Comparison of ENCODE assay signal across 18 cellular contexts in genomic region chr14:24065408-24065807, GRCh38. TPM values are rescaled to one million over a fixed set of nuclear protein-coding genes. Genes with fewer than 3 reads are reported as not detected.
A peak's percentile ranks its signal among the peaks of the same experiment; 100 is the strongest.
DNase-seq lines count a peak whose midpoint lies in the region; ATAC-seq, FAIRE-seq and TF ChIP-seq lines count a peak whose summit lies in the region.
"Had no signal": no experiment of that assay in that cellular context is flagged by ENCODE, and none has a peak within 500 bp of the region (broad histone marks: within the 10 kb centered on the region; RNA-seq: fewer than 3 reads in every experiment).

No MANE protein-coding gene starts in this region.

- H3K79me2 ChIP-seq in PC-9 (ENCODE audit: low read depth) = no peaks in the 10 kb centered on the region

- no peak overlapping the region for H3K4ac ChIP-seq in neuronal stem cell (ENCODE audit: low read length)

- no peak overlapping the region for H2AK5ac ChIP-seq in neuronal stem cell (ENCODE audit: low read depth, low read length)

- peak overlapping the region; percentile 10 for H2BK15ac ChIP-seq in neuronal stem cell (ENCODE audit: low read length)

- H3K27ac ChIP-seq in HEK293 (ENCODE audit: extremely low read depth, low read depth, low read length) = no peak overlapping the region
- H3K27ac ChIP-seq in kidney (ENCODE audit: low read depth in 2 of 2, low read length in 2 of 2) = no peak overlapping the region
- no peak overlapping the region for H3K27ac ChIP-seq in neuronal stem cell (replicated peaks; ENCODE audit: low read length)
- H3K27ac ChIP-seq in upper lobe of right lung = no peak overlapping the region
- H3K27ac ChIP-seq in PC-9 = no peak overlapping the region
- H3K27ac ChIP-seq: C4-2B had no signal

- intact Hi-C loops in kidney (cut with DNase I) = no loop called here
- intact Hi-C loops in upper lobe of right lung (cut with DNase I) = no loop called here
- intact Hi-C loops in PC-9 (cut with micrococcal nuclease; ENCODE audit: unreplicated experiment) = no loop called here

- H4K8ac ChIP-seq in neuronal stem cell (ENCODE audit: low read depth, low read length) = no peak overlapping the region

- no peak overlapping the region for H2BK120ac ChIP-seq in neuronal stem cell (ENCODE audit: low read depth, low read length)

- H3K9me2 ChIP-seq in PC-9 (ENCODE audit: insufficient read depth) = no peaks in the 10 kb centered on the region

- no peaks in the 10 kb centered on the region for H3K9me3 ChIP-seq in HEK293 (ENCODE audit: control insufficient read depth, insufficient read depth, low read depth, low read length)
- H3K9me3 ChIP-seq in kidney (ENCODE audit: control insufficient read depth in 1 of 2, low read length in 2 of 2) = no peaks in the 10 kb centered on the region
- no peaks in the 10 kb centered on the region for H3K9me3 ChIP-seq in neuronal stem cell (replicated peaks in 1 of 2; ENCODE audit: control insufficient read depth in 2 of 2, insufficient read depth in 1 of 2, low read depth in 1 of 2, low read length in 2 of 2)
- no peaks in the 10 kb centered on the region for H3K9me3 ChIP-seq in upper lobe of right lung
- no peaks in the 10 kb centered on the region for H3K9me3 ChIP-seq in PC-9 (ENCODE audit: insufficient read depth, low read depth)
- no peaks in the 10 kb centered on the region for H3K9me3 ChIP-seq in BE2C

- H3K9ac ChIP-seq in kidney (ENCODE audit: low read length in 2 of 2) (no peak overlapping the region), neuronal stem cell (ENCODE audit: low read depth, low read length, poor library complexity) (no peak overlapping the region)

- H4K91ac ChIP-seq in neuronal stem cell (ENCODE audit: low read depth, low read length, poor library complexity) = no peak overlapping the region

- no peak for TF ChIP-seq POLR2A in H54 (IDR thresholded peaks at IDR 0.05; ENCODE audit: low read depth, low read length)

- no peaks in the 10 kb centered on the region for H3K4me1 ChIP-seq in HEK293 (ENCODE audit: control insufficient read depth, insufficient read depth, low read length)
- H3K4me1 ChIP-seq in kidney (ENCODE audit: control insufficient read depth in 1 of 2, insufficient read depth in 1 of 2, low read depth in 1 of 2, low read length in 2 of 2) = peaks cover 12 to 20% of the 10 kb centered on the region in 2 donors
- H3K4me1 ChIP-seq in neuronal stem cell (ENCODE audit: control insufficient read depth in 2 of 2, insufficient read depth in 1 of 2, low read depth in 1 of 2, low read length in 2 of 2) = no peaks in the 10 kb centered on the region
- no peaks in the 10 kb centered on the region for H3K4me1 ChIP-seq in upper lobe of right lung
- no peaks in the 10 kb centered on the region for H3K4me1 ChIP-seq in PC-9 (replicated peaks; ENCODE audit: insufficient read depth)
- H3K4me1 ChIP-seq in BE2C = no peaks in the 10 kb centered on the region

- no peak overlapping the region for H2BK5ac ChIP-seq in neuronal stem cell (ENCODE audit: low read length)

- TF ChIP-seq CTCF in HEK293 (tag by site-specific recombination; IDR thresholded peaks at IDR 0.05) = no peak
- no peak for TF ChIP-seq CTCF in kidney (IDR thresholded peaks at IDR 0.05; ENCODE audit: borderline replicate concordance, extremely low read depth, insufficient read depth)
- no peak for TF ChIP-seq CTCF in upper lobe of right lung (IDR thresholded peaks at IDR 0.05)
- no peak for TF ChIP-seq CTCF in PC-9 (conservative IDR thresholded peaks at IDR 0.05)
- no peak for TF ChIP-seq CTCF in BE2C (IDR thresholded peaks at IDR 0.05; ENCODE audit: low read depth, low read length)

- no peaks in the 10 kb centered on the region for H4K20me1 ChIP-seq in PC-9 (ENCODE audit: insufficient read depth)

- H3F3A ChIP-seq in PC-9 (ENCODE audit: insufficient read depth, low read depth) = no peaks in the 10 kb centered on the region

- no peak overlapping the region for H3K23ac ChIP-seq in neuronal stem cell (ENCODE audit: low read depth, low read length, poor library complexity)

- H2AFZ ChIP-seq in neuronal stem cell (ENCODE audit: low read length) (no peak overlapping the region), PC-9 (no peak overlapping the region)

- H3K36me3 ChIP-seq in HEK293 (ENCODE audit: control insufficient read depth in 2 of 2, insufficient read depth in 1 of 2, low read length in 2 of 2) = no peaks in the 10 kb centered on the region
- H3K36me3 ChIP-seq in kidney (ENCODE audit: control insufficient read depth in 1 of 2, insufficient read depth in 2 of 2, low read length in 2 of 2) = no peaks in the 10 kb centered on the region
- H3K36me3 ChIP-seq in neuronal stem cell (replicated peaks in 1 of 2; ENCODE audit: control insufficient read depth in 2 of 2, insufficient read depth in 2 of 2, low read length in 2 of 2) = no peaks in the 10 kb centered on the region
- no peaks in the 10 kb centered on the region for H3K36me3 ChIP-seq in upper lobe of right lung
- H3K36me3 ChIP-seq in PC-9 (ENCODE audit: low read depth) = no peaks in the 10 kb centered on the region
- no peaks in the 10 kb centered on the region for H3K36me3 ChIP-seq in BE2C

- no peaks in the 10 kb centered on the region for H3K79me1 ChIP-seq in neuronal stem cell (ENCODE audit: low read depth, low read length)

- H3K27me3 ChIP-seq in neuronal stem cell (ENCODE audit: control insufficient read depth in 3 of 3, insufficient read depth in 3 of 3, low read depth in 1 of 3, low read length in 3 of 3) (peaks cover 0 to 9% (median 0%) of the 10 kb centered on the region in 3 experiments), upper lobe of right lung (no peaks in the 10 kb centered on the region), PC-9 (ENCODE audit: insufficient read depth, low read depth) (peaks cover 13% of the 10 kb centered on the region), BE2C (no peaks in the 10 kb centered on the region)

- CTCF ChIA-PET in HEK293 (lab: Yijun Ruan, JAX) = interaction anchor here (1.5 to 1.7 kb wide), 2 partner anchors 25 to 43 kb away, joined by 5 to 7 read pairs; no protein-coding TSS in a partner anchor
- CTCF ChIA-PET in PC-9 (lab: Charles Lee) = no interaction called here

- FAIRE-seq in kidney (lab: Jason Lieb, UNC) = no peak
- FAIRE-seq in H54 (lab: Jason Lieb, UNC) = no peak
- FAIRE-seq: A204.1, H1 had no signal

- H3K14ac ChIP-seq in neuronal stem cell (ENCODE audit: low read length) = no peak overlapping the region

- DNase-seq in kidney (peak; percentile 43), neuronal stem cell (ENCODE audit: low spot score) (no peak), upper lobe of right lung (peak; percentile 30), H54 (ENCODE audit: insufficient read length, low spot score) (no peak), PC-9 (no peak), BE2C (no peak)
- DNase-seq: ACHN; CD4-positive, alpha-beta memory T cell; DMS79 treated with DMSO at 0.1 percent for 48 hours; GF-D8; HCEC 1CT; HFFc6; KG1 had no signal

- H2BK12ac ChIP-seq in neuronal stem cell (ENCODE audit: low read length) = no peak overlapping the region

- BruUV-seq in PC-9 (replicated peaks; lab: Mats Ljungman, UMichigan) = no TSS peak

- H3K4me2 ChIP-seq in neuronal stem cell (ENCODE audit: insufficient read depth, low read length, poor library complexity, severe bottlenecking) (no peak overlapping the region), PC-9 (no peak overlapping the region)

- H3K18ac ChIP-seq in neuronal stem cell (ENCODE audit: low read length) = no peak overlapping the region

- ATAC-seq in upper lobe of right lung = no peak

- WGBS in neuronal stem cell (ENCODE audit: extremely low coverage in 2 of 2, insufficient read length in 2 of 2, insufficient replicate concordance in 1 of 2), 2 donors = no CpG with 5 or more reads among the region's 8 CpGs

- H3K4me3 ChIP-seq in HEK293 (ENCODE audit: low read depth, low read length) (no peak overlapping the region), kidney (ENCODE audit: low read length in 2 of 2) (no peak overlapping the region), neuronal stem cell (ENCODE audit: low read length in 2 of 2) (no peak overlapping the region), upper lobe of right lung (no peak overlapping the region), PC-9 (no peak overlapping the region), BE2C (ENCODE audit: low read depth, low read length) (no peak overlapping the region)

- POLR2A ChIA-PET in HEK293 (lab: Yijun Ruan, JAX) (no interaction called here), PC-9 (lab: Charles Lee; ENCODE audit: unreplicated experiment) (no interaction called here)

TF ChIP-seq in HEK293, 187 proteins besides CTCF, POLR2A, EP300 and RAD21 (continues in another document):
- TF ChIP-seq ZNF157 (tag by site-specific recombination; IDR thresholded peaks at IDR 0.05) (no peak), GLI4 (tag by site-specific recombination; IDR thresholded peaks at IDR 0.05) (no peak), ZNF341 (tag by site-specific recombination; IDR thresholded peaks at IDR 0.05; ENCODE audit: low read depth) (peak; percentile 37; the same call in 1 of the 2 replicates)

RNA-seq across cellular contexts. Expression of gene CPNE6, which starts 6.0 kb away (rescaled TPM):
- 0.19 TPM for total RNA-seq in kidney
- polyA plus RNA-seq in kidney (ENCODE audit: insufficient read depth, low read depth, low replicate concordance) = 3.4 TPM
- polyA plus RNA-seq in neuronal stem cell (2013, experiment 1 of 2) = not detected
- not detected for polyA plus RNA-seq in neuronal stem cell (2013, experiment 2 of 2)
- total RNA-seq in upper lobe of right lung = not detected
- total RNA-seq in PC-9 (2021) = not detected in 2 replicates
- not detected for polyA plus RNA-seq in BE2C (2012; ENCODE audit: insufficient read depth, insufficient read length, low read depth)
- total RNA-seq: CD4-positive, alpha-beta memory T cell; H1; HFFc6 had no signal
- polyA plus RNA-seq: BJ had no signal

RNA-seq across cellular contexts. Expression of gene CARMIL3, which starts 13.6 kb away (rescaled TPM):
- total RNA-seq in kidney (1.4 TPM), upper lobe of right lung (0.96 TPM), PC-9 (2021) (not detected in 2 replicates)
- polyA plus RNA-seq in kidney (ENCODE audit: insufficient read depth, low read depth, low replicate concordance) = 1.5 TPM
- polyA plus RNA-seq in neuronal stem cell (2013, experiment 1 of 2) = 0.96 TPM
- 0.98 TPM for polyA plus RNA-seq in neuronal stem cell (2013, experiment 2 of 2)
- polyA plus RNA-seq in BE2C (2012; ENCODE audit: insufficient read depth, insufficient read length, low read depth) = 19.2 TPM
- total RNA-seq: HFFc6 had no signal
- polyA plus RNA-seq: CD4-positive, alpha-beta memory T cell had no signal

RNA-seq across cellular contexts. Expression of gene PCK2, which starts 28.7 kb away (rescaled TPM):
- 36.1 TPM for total RNA-seq in kidney
- 140 TPM for polyA plus RNA-seq in kidney (ENCODE audit: insufficient read depth, low read depth, low replicate concordance)
- 15.2 TPM for polyA plus RNA-seq in neuronal stem cell (2013, experiment 1 of 2)
- 15.1 TPM for polyA plus RNA-seq in neuronal stem cell (2013, experiment 2 of 2)
- total RNA-seq in upper lobe of right lung = 39.9 TPM
- total RNA-seq in PC-9 (2021) = 77.4 and 113 TPM in 2 replicates
- 43.9 TPM for polyA plus RNA-seq in BE2C (2012; ENCODE audit: insufficient read depth, insufficient read length, low read depth)

RNA-seq across cellular contexts. Expression of gene DCAF11, which starts 49.2 kb away (rescaled TPM):
- total RNA-seq in kidney (81.1 TPM), upper lobe of right lung (57.8 TPM), PC-9 (2021) (52.7 and 87.6 TPM in 2 replicates)
- polyA plus RNA-seq in kidney (ENCODE audit: insufficient read depth, low read depth, low replicate concordance) = 69.4 TPM
- 31.3 TPM for polyA plus RNA-seq in neuronal stem cell (2013, experiment 1 of 2)
- 30.9 TPM for polyA plus RNA-seq in neuronal stem cell (2013, experiment 2 of 2)
- polyA plus RNA-seq in BE2C (2012; ENCODE audit: insufficient read depth, insufficient read length, low read depth) = 50.6 TPM

RNA-seq across cellular contexts. Expression of gene NRL, which starts 49.3 kb away (rescaled TPM):
- total RNA-seq in kidney (4.9 TPM), upper lobe of right lung (2.8 TPM), PC-9 (2021) (1.2 and 2.3 TPM in 2 replicates)
- 5.5 TPM for polyA plus RNA-seq in kidney (ENCODE audit: insufficient read depth, low read depth, low replicate concordance)
- 1.2 TPM for polyA plus RNA-seq in neuronal stem cell (2013, experiment 1 of 2)
- 0.97 TPM for polyA plus RNA-seq in neuronal stem cell (2013, experiment 2 of 2)
- 2.8 TPM for polyA plus RNA-seq in BE2C (2012; ENCODE audit: insufficient read depth, insufficient read length, low read depth)

Comparison
In these comparisons a context has a peak if more than half of its experiments do, and no peak if none do; other contexts are left out.
1. DNase-seq: peak in kidney (single experiment) and upper lobe of right lung (single experiment); none in neuronal stem cell (single experiment), H54 (single experiment), PC-9 (0 of 2) and BE2C (single experiment).